In genomic region chr20:3698511-3699436, GRCh38 we compare ENCODE assay signal across 21 cellular contexts. TPM values are rescaled to one million over a fixed set of nuclear protein-coding genes. Genes with fewer than 3 reads are reported as not detected.
DNase-seq lines count a peak whose midpoint lies in the region; ATAC-seq and TF ChIP-seq lines count a peak whose summit lies in the region.
"Had no signal": no experiment of that assay in that cellular context is flagged by ENCODE, and none has a peak within 500 bp of the region (broad histone marks: within the 10 kb centered on the region; RNA-seq: fewer than 3 reads in every experiment).

No MANE protein-coding gene starts in this region.

- H3K4me1 ChIP-seq in endodermal cell (ENCODE audit: control insufficient read depth, insufficient read depth, low read length) (no peaks in the 10 kb centered on the region), neuronal stem cell (ENCODE audit: control insufficient read depth in 2 of 2, insufficient read depth in 1 of 2, low read depth in 1 of 2, low read length in 2 of 2) (no peaks in the 10 kb centered on the region)
- H3K4me1 ChIP-seq: BLaER1 treated with 17β-estradiol and CSF1 and Interleukin-3, amounts not matched to agents 10 nM and 100 nM had no signal

- no peaks in the 10 kb centered on the region for H3K36me3 Mint-ChIP-seq in endodermal cell (ENCODE audit: low read depth)

- H3K27ac ChIP-seq in endodermal cell (ENCODE audit: low read depth, low read length): no peak overlapping the region
- H3K27ac ChIP-seq in neuronal stem cell (replicated peaks; ENCODE audit: low read length): no peak overlapping the region
- H3K27ac ChIP-seq: BLaER1 treated with 17β-estradiol and CSF1 and Interleukin-3, amounts not matched to agents 10 nM and 100 nM had no signal

- H4K8ac ChIP-seq in neuronal stem cell (ENCODE audit: low read depth, low read length): no peak overlapping the region

- H3K36me3 ChIP-seq in H7 (replicated peaks; ENCODE audit: control insufficient read depth, insufficient read depth, low read length) (no peaks in the 10 kb centered on the region), endodermal cell (ENCODE audit: control insufficient read depth, insufficient read depth, low read length) (no peaks in the 10 kb centered on the region), neuronal stem cell (replicated peaks in 1 of 2; ENCODE audit: control insufficient read depth in 2 of 2, insufficient read depth in 2 of 2, low read length in 2 of 2) (no peaks in the 10 kb centered on the region)
- H3K36me3 ChIP-seq: MG63 had no signal

- H2BK15ac ChIP-seq in neuronal stem cell (ENCODE audit: low read length): no peak overlapping the region

- peak overlapping the region; percentile 5 for H3K18ac ChIP-seq in neuronal stem cell (ENCODE audit: low read length)

- no peak overlapping the region for H3K4ac ChIP-seq in neuronal stem cell (ENCODE audit: low read length)

- H3K4me3 ChIP-seq in H7 (ENCODE audit: insufficient read depth, low read depth, low read length): no peak overlapping the region
- H3K4me3 ChIP-seq in endodermal cell (ENCODE audit: low read length): no peak overlapping the region
- H3K4me3 ChIP-seq in neuronal stem cell (ENCODE audit: low read length in 2 of 2): no peak overlapping the region
- H3K4me3 ChIP-seq: BLaER1 treated with 17β-estradiol and CSF1 and Interleukin-3, amounts not matched to agents 10 nM and 100 nM; MG63 had no signal

- H2AFZ ChIP-seq in neuronal stem cell (ENCODE audit: low read length): no peak overlapping the region

- H3K79me1 ChIP-seq in neuronal stem cell (ENCODE audit: low read depth, low read length): no peaks in the 10 kb centered on the region

- DNase-seq in 8988T (peak; percentile 13), H7 (peak; percentile 55), endodermal cell (peak; percentile 29), neuronal stem cell (ENCODE audit: low spot score) (no peak), COR-L47 (lab: John Stamatoyannopoulos, UW) (no peak)
- DNase-seq in activated CD4-positive, alpha-beta T cell treated with anti-CD3 and anti-CD28 coated beads, Interleukin-2, amount 50 U/mL, for 4 hours: no peak
- no peak for DNase-seq in stimulated activated CD4-positive, alpha-beta T cell treated with anti-CD3 and anti-CD28 coated beads, Interleukin-2, amount 100 ng/mL, for 48 hours
- DNase-seq: DND-41, Kasumi-1, MG63, NCI-H1048, NCI-H1436, NCI-H2029 treated with DMSO at 0.1 percent for 48 hours, SW 1271 had no signal

- peak overlapping the region; percentile 44 for H3K23ac ChIP-seq in neuronal stem cell (ENCODE audit: low read depth, low read length, poor library complexity)

- no peak for ATAC-seq in HG02623 (IDR thresholded peaks at IDR 0.05; ENCODE audit: unreplicated experiment)
- ATAC-seq: Panc1 had no signal

- no peaks in the 10 kb centered on the region for H3K4me1 Mint-ChIP-seq in endodermal cell
- H3K4me1 Mint-ChIP-seq: CD8-positive, alpha-beta memory T cell had no signal

- no peak overlapping the region for H2BK12ac ChIP-seq in neuronal stem cell (ENCODE audit: low read length)

- no peaks in the 10 kb centered on the region for H3K27me3 Mint-ChIP-seq in endodermal cell (ENCODE audit: insufficient read depth)

- H3K9ac ChIP-seq in endodermal cell (ENCODE audit: extremely low read depth, low read length, poor library complexity, severe bottlenecking) (no peak overlapping the region), neuronal stem cell (ENCODE audit: low read depth, low read length, poor library complexity) (no peak overlapping the region)
- H3K9ac ChIP-seq: BLaER1 treated with 17β-estradiol and CSF1 and Interleukin-3, amounts not matched to agents 10 nM and 100 nM had no signal

- H3K4me2 ChIP-seq in neuronal stem cell (ENCODE audit: insufficient read depth, low read length, poor library complexity, severe bottlenecking): no peak overlapping the region
- H3K4me2 ChIP-seq: BLaER1 treated with 17β-estradiol and CSF1 and Interleukin-3, amounts not matched to agents 10 nM and 100 nM had no signal

- H2BK120ac ChIP-seq in neuronal stem cell (ENCODE audit: low read depth, low read length): no peak overlapping the region

- no peaks in the 10 kb centered on the region for H3K27me3 ChIP-seq in H7 (ENCODE audit: control insufficient read depth, insufficient read depth, low read length)
- no peaks in the 10 kb centered on the region for H3K27me3 ChIP-seq in endodermal cell (ENCODE audit: control insufficient read depth, insufficient read depth, low read length, poor library complexity, severe bottlenecking)
- peaks cover 0 to 6% (median 0%) of the 10 kb centered on the region in 3 experiments for H3K27me3 ChIP-seq in neuronal stem cell (ENCODE audit: control insufficient read depth in 3 of 3, insufficient read depth in 3 of 3, low read depth in 1 of 3, low read length in 3 of 3)
- H3K27me3 ChIP-seq: BLaER1 treated with 17β-estradiol and CSF1 and Interleukin-3, amounts not matched to agents 10 nM and 100 nM; MG63 had no signal

- peaks cover 2% of the 10 kb centered on the region for H3K9me3 Mint-ChIP-seq in endodermal cell

- H4K91ac ChIP-seq in neuronal stem cell (ENCODE audit: low read depth, low read length, poor library complexity): no peak overlapping the region

- H3K27ac Mint-ChIP-seq in endodermal cell: no peak overlapping the region

- H2AK5ac ChIP-seq in neuronal stem cell (ENCODE audit: low read depth, low read length): peak overlapping the region; percentile 4

- H3K9me3 ChIP-seq in endodermal cell (ENCODE audit: control insufficient read depth, low read length) (no peaks in the 10 kb centered on the region), neuronal stem cell (replicated peaks in 1 of 2; ENCODE audit: control insufficient read depth in 2 of 2, insufficient read depth in 1 of 2, low read depth in 1 of 2, low read length in 2 of 2) (peaks cover 0 to 6% of the 10 kb centered on the region in 2 donors)
- H3K9me3 ChIP-seq: MG63 had no signal

- no peak overlapping the region for H3K4me3 Mint-ChIP-seq in endodermal cell
- H3K4me3 Mint-ChIP-seq: CD8-positive, alpha-beta memory T cell had no signal

- no peak overlapping the region for H2BK5ac ChIP-seq in neuronal stem cell (ENCODE audit: low read length)

- no peak overlapping the region for H3K14ac ChIP-seq in neuronal stem cell (ENCODE audit: low read length)

- TF ChIP-seq CTCF in endodermal cell (conservative IDR thresholded peaks at IDR 0.05): no peak

- WGBS in endodermal cell (ENCODE audit: insufficient coverage in 1 of 2, insufficient read length in 1 of 2), 2 experiments: 90% methylated on average over 16 to 24 of the region's 24 CpGs
- no CpG with 5 or more reads among the region's 24 CpGs for WGBS in neuronal stem cell (ENCODE audit: extremely low coverage in 2 of 2, insufficient read length in 2 of 2, insufficient replicate concordance in 1 of 2), 2 donors

RNA-seq across cellular contexts. Expression of gene SIGLEC1, which starts 13.6 kb away (rescaled TPM):
- total RNA-seq in H7 (2014; rRNA removed; shearing (Covaris generic)): not detected in 2 replicates
- total RNA-seq in endodermal cell: not detected
- not detected for polyA plus RNA-seq in endodermal cell (2013, experiment 1 of 2)
- not detected for polyA plus RNA-seq in endodermal cell (2013, experiment 2 of 2)
- polyA plus RNA-seq in neuronal stem cell (2013, experiment 1 of 2): 0.01 TPM
- polyA plus RNA-seq in neuronal stem cell (2013, experiment 2 of 2): 0.01 TPM
- total RNA-seq: HT-29, NCI-H460, SK-MEL-5 had no signal
- polyA plus RNA-seq: CD8-positive, alpha-beta memory T cell had no signal

RNA-seq across cellular contexts. Expression of gene ADAM33, which starts 17.0 kb away (rescaled TPM):
- total RNA-seq in H7 (2014; rRNA removed; shearing (Covaris generic)): 3.3 and 5.5 TPM in 2 replicates
- total RNA-seq in endodermal cell: 1 to 10 TPM; 3.0 to 3.3 TPM
- polyA plus RNA-seq in endodermal cell (2013, experiment 1 of 2): 7.7 TPM
- 6.9 TPM for polyA plus RNA-seq in endodermal cell (2013, experiment 2 of 2)
- 5.2 TPM for polyA plus RNA-seq in neuronal stem cell (2013, experiment 1 of 2)
- 5.3 TPM for polyA plus RNA-seq in neuronal stem cell (2013, experiment 2 of 2)
- total RNA-seq: CD8-positive, alpha-beta memory T cell; HT-29; SK-MEL-5 had no signal
- polyA plus RNA-seq: CD8-positive, alpha-beta memory T cell had no signal

RNA-seq across cellular contexts. Expression of gene HSPA12B, which starts 33.7 kb away (rescaled TPM):
- 0.97 and 2.4 TPM in 2 replicates for total RNA-seq in H7 (2014; rRNA removed; shearing (Covaris generic))
- total RNA-seq in endodermal cell: 1 to 10 TPM; 1.1 to 1.4 TPM
- polyA plus RNA-seq in endodermal cell (2013, experiment 1 of 2): 1.5 TPM
- polyA plus RNA-seq in endodermal cell (2013, experiment 2 of 2): 1.1 TPM
- polyA plus RNA-seq in neuronal stem cell (2013, experiment 1 of 2): 0.39 TPM
- polyA plus RNA-seq in neuronal stem cell (2013, experiment 2 of 2): 0.47 TPM
- total RNA-seq: CD8-positive, alpha-beta memory T cell; HT-29; NCI-H460 had no signal
- polyA plus RNA-seq: CD8-positive, alpha-beta memory T cell had no signal

RNA-seq across cellular contexts. Expression of gene GFRA4, which starts 35.6 kb away (rescaled TPM):
- not detected in 2 replicates for total RNA-seq in H7 (2014; rRNA removed; shearing (Covaris generic))
- not detected for total RNA-seq in endodermal cell
- not detected for polyA plus RNA-seq in endodermal cell (2013, experiment 1 of 2)
- not detected for polyA plus RNA-seq in endodermal cell (2013, experiment 2 of 2)
- not detected for polyA plus RNA-seq in neuronal stem cell (2013, experiment 1 of 2)
- polyA plus RNA-seq in neuronal stem cell (2013, experiment 2 of 2): not detected
- total RNA-seq: CD8-positive, alpha-beta memory T cell; HT-29; NCI-H460; SK-MEL-5 had no signal
- polyA plus RNA-seq: CD8-positive, alpha-beta memory T cell had no signal

Comparison
In these comparisons a context has a peak if more than half of its experiments do, and no peak if none do; other contexts are left out.
1. DNase-seq: peak in 8988T (single experiment), H7 (single experiment) and endodermal cell (single experiment); none in neuronal stem cell (single experiment), COR-L47 (single experiment), activated CD4-positive, alpha-beta T cell treated with anti-CD3 and anti-CD28 coated beads, Interleukin-2, amount 50 U/mL, for 4 hours (0 of 2) and stimulated activated CD4-positive, alpha-beta T cell treated with anti-CD3 and anti-CD28 coated beads, Interleukin-2, amount 100 ng/mL, for 48 hours (0 of 2).